Comparison of ENCODE assay signal across 22 cellular contexts in genomic region chrX:13066391-13066790, GRCh38. TPM values are rescaled to one million over a fixed set of nuclear protein-coding genes. Genes with fewer than 3 reads are reported as not detected.
"Had no signal": no experiment of that assay in that cellular context is flagged by ENCODE, and none has a peak within 500 bp of the region (broad histone marks: within the 10 kb centered on the region; RNA-seq: fewer than 3 reads in every experiment).

No MANE protein-coding gene starts in this region.

- H3K4me1 Mint-ChIP-seq: neural progenitor cell had no signal

- H3K27ac Mint-ChIP-seq: activated CD4-positive, alpha-beta memory T cell treated with anti-CD3 and anti-CD28 coated beads for 36 hours; T-helper 2 cell treated with Interferon-gamma antibody and Interleukin-4, amounts not matched to agents 5 μg/mL and 100 μg/mL, for 36 hours had no signal

- H3K4me1 ChIP-seq: neural progenitor cell, prostate gland, suprapubic skin, upper lobe of left lung had no signal

- H3K9ac ChIP-seq: neural progenitor cell had no signal

- H3K4me3 Mint-ChIP-seq: activated CD4-positive, alpha-beta memory T cell treated with anti-CD3 and anti-CD28 coated beads for 36 hours; central memory CD8-positive, alpha-beta T cell; neural progenitor cell; stimulated activated naive CD8-positive, alpha-beta T cell treated with anti-CD3 and anti-CD28 coated beads, Interleukin-15, amount 100 ng/mL, for 72 hours; T-helper 2 cell treated with Interferon-gamma antibody and Interleukin-4, amounts not matched to agents 5 μg/mL and 100 μg/mL, for 36 hours had no signal

- H3K9me3 ChIP-seq: prostate gland, suprapubic skin had no signal

- H3K36me3 ChIP-seq: neural progenitor cell, prostate gland, suprapubic skin, upper lobe of left lung had no signal

- ATAC-seq: left lobe of liver; right cardiac atrium; stimulated activated naive CD8-positive, alpha-beta T cell treated with anti-CD3 and anti-CD28 coated beads, Interleukin-15, amount 100 ng/mL, for 72 hours had no signal

- H3K9me3 Mint-ChIP-seq: central memory CD8-positive, alpha-beta T cell had no signal

- H3K27me3 Mint-ChIP-seq: activated CD4-positive, alpha-beta memory T cell treated with anti-CD3 and anti-CD28 coated beads for 36 hours; central memory CD8-positive, alpha-beta T cell; stimulated activated naive CD8-positive, alpha-beta T cell treated with anti-CD3 and anti-CD28 coated beads, Interleukin-15, amount 100 ng/mL, for 72 hours had no signal

- H3K27me3 ChIP-seq: neural progenitor cell, suprapubic skin, upper lobe of left lung had no signal

- FAIRE-seq: endometrium, frontal cortex, TTC549 had no signal

- H2AFZ ChIP-seq: neural progenitor cell had no signal

- DNase-seq: activated CD4-positive, alpha-beta memory T cell treated with anti-CD3 and anti-CD28 coated beads for 36 hours; activated naive CD4-positive, alpha-beta T cell treated with Interleukin-2 at 50 U/mL for 16 hours; aorta; erythroblast; hypothalamus; islet precursor cell; right cardiac atrium; stimulated activated CD4-positive, alpha-beta T cell treated with anti-CD3 and anti-CD28 coated beads, Interleukin-2, amount 100 ng/mL, for 24 hours; stimulated activated naive CD8-positive, alpha-beta T cell treated with anti-CD3 and anti-CD28 coated beads, Interleukin-15, amount 100 ng/mL, for 72 hours; upper lobe of left lung had no signal

- H3K4me3 ChIP-seq: coronary artery, lung, neural progenitor cell, prostate gland, suprapubic skin, upper lobe of left lung had no signal

- H3K4me2 ChIP-seq: neural progenitor cell had no signal

- H3K27ac ChIP-seq: coronary artery, neural progenitor cell, prostate gland, suprapubic skin, upper lobe of left lung had no signal

RNA-seq across cellular contexts. Expression of gene FAM9C, which starts 22.0 kb away (rescaled TPM):
- total RNA-seq: aorta, left lobe of liver, osteoblast, right cardiac atrium, suprapubic skin had no signal
- polyA plus RNA-seq: aorta had no signal
